ENCODE assay signal across 8 cellular contexts in the genomic region with DNA sequence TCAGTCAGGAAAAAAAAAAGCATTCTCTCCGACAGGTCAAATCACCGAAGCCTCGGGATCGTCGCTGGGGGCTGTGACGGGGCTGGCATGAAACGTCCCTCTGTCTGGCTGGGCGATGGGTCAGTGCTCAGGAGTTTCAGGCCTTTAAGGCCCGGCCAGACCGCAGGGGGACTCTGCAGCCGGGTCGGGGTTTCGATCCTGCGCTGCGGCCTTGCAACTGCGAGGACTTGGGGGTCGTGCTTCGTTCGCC. TPM values are rescaled to one million over a fixed set of nuclear protein-coding genes. Genes with fewer than 3 reads are reported as not detected.
DNase-seq lines count a peak whose midpoint lies in the region; TF ChIP-seq lines count a peak whose summit lies in the region.

No MANE protein-coding gene starts in this region.

- H3K4me1 Mint-ChIP-seq in nephron progenitor cell: peaks cover 44% of the 10 kb centered on the region

- no peak overlapping the region for H3K27ac Mint-ChIP-seq in nephron progenitor cell

- peak overlapping the region in 1 of 2 donors; percentile 87 for H3K27ac ChIP-seq in coronary artery

- no peaks in the 10 kb centered on the region for H3K36me3 ChIP-seq in BE2C

- DNase-seq in BE2C (no peak), coronary artery (ENCODE audit: low spot score) (no peak), nephron progenitor cell (no peak), NCI-H774 (lab: John Stamatoyannopoulos, UW) (no peak), DMS153 (lab: John Stamatoyannopoulos, UW) (no peak), GM03348 (ENCODE audit: low spot score) (no peak), HuH-7.5 (ENCODE audit: low spot score) (no peak)
- no peak for DNase-seq in Jurkat, Clone E6-1 (ENCODE audit: low read depth, low spot score)

- no peaks in the 10 kb centered on the region for H3K9me3 Mint-ChIP-seq in nephron progenitor cell

- no peaks in the 10 kb centered on the region for H3K4me1 ChIP-seq in BE2C

- no peaks in the 10 kb centered on the region for H3K36me3 Mint-ChIP-seq in nephron progenitor cell (ENCODE audit: low read depth)

- TF ChIP-seq CTCF in BE2C (IDR thresholded peaks at IDR 0.05; ENCODE audit: low read depth, low read length) (no peak), coronary artery (IDR thresholded peaks at IDR 0.05) (no peak), nephron progenitor cell (IDR thresholded peaks at IDR 0.05) (no peak)

- H3K4me3 Mint-ChIP-seq in nephron progenitor cell: peak overlapping the region; percentile 73

- H3K9me3 ChIP-seq in BE2C: no peaks in the 10 kb centered on the region

- H3K27me3 Mint-ChIP-seq in nephron progenitor cell (ENCODE audit: low read depth, poor library complexity): peaks cover 3% of the 10 kb centered on the region

- H3K4me3 ChIP-seq in BE2C (ENCODE audit: low read depth, low read length) (peak overlapping the region; percentile 49), coronary artery (peak overlapping the region; percentile 90)
- peak overlapping the region; percentile 66 for H3K4me3 ChIP-seq in Jurkat, Clone E6-1 (ENCODE audit: low read length)

- H3K27me3 ChIP-seq in BE2C: no peaks in the 10 kb centered on the region

RNA-seq across cellular contexts. Expression of gene CROCC, which starts 8.2 kb away (rescaled TPM):
- 20.4 TPM for polyA plus RNA-seq in BE2C (2012; ENCODE audit: insufficient read depth, insufficient read length, low read depth)
- polyA plus RNA-seq in Jurkat, Clone E6-1 (2012; ENCODE audit: insufficient read depth, insufficient read length): 29.7 TPM

RNA-seq across cellular contexts. Expression of gene RNU1-2, which starts 17.8 kb away (rescaled TPM):
- polyA plus RNA-seq in BE2C (2012; ENCODE audit: insufficient read depth, insufficient read length, low read depth): 5.0 TPM
- polyA plus RNA-seq in Jurkat, Clone E6-1 (2012; ENCODE audit: insufficient read depth, insufficient read length): not detected
